ENCODE assay signal across 1 cellular context in the genomic region with DNA sequence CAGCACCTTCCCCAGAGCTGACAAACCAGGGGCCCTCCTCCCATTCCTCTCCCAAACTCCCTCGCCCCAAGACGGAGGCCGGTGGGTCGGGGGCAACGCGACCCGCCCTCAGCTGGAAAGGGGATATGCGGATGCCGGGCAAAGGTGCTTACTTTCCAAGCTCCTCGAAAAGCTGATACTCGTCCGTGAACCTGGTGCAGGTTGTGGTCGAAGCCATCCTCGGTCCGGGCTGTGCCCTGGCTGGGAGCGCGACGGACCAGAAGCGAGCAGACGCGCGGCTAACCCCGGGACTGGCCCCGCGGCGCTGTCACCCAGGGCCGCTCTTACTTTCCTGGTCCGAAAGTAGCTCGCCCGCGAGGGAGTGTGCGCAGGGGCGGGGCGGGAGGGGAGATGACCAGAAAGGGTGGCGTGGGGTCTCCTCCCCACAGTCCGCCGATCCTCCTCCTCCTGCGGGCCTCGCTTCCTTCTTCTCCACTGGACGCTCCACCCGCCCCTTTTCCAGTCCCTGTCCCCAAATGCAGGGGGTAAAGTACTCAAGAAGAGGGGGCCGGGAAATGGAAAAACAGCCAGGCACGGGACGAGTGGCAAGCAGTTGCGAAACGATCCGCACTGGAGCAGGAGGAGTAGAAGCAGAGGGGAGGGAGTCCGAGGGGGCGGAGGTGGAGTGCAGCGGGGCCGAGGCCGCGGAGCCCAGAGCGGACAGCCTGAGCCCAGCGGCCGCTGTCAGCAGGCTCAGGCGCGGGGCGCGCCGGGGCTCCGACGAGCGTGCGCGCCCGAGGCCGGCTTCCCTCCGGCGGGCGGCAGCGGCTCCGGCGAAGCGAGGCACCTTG.
TF ChIP-seq lines count a peak whose summit lies in the region.

No MANE protein-coding gene starts in this region.

TF ChIP-seq in HepG2, 621 proteins besides CTCF, POLR2A, EP300 and RAD21 (continued from another document and continues in another):
- TF ChIP-seq EED (CRISPR knock-in tag; IDR thresholded peaks at IDR 0.05), result peak; percentile 15; the same call in 1 of the 2 replicates
- TF ChIP-seq KLF16 (CRISPR knock-in tag; IDR thresholded peaks at IDR 0.05), result peak in 1 of 2 experiments; percentile 33; a peak in 1 of 4 replicates
- peak; percentile 55; the same call in 1 of the 2 replicates for TF ChIP-seq TBX2 (CRISPR knock-in tag; IDR thresholded peaks at IDR 0.05; ENCODE audit: borderline replicate concordance)
- peak; percentile 92 for TF ChIP-seq CEBPB (IDR thresholded peaks at IDR 0.05; ENCODE audit: borderline replicate concordance, low read depth, low read length)
- TF ChIP-seq NCOA5 (CRISPR knock-in tag; IDR thresholded peaks at IDR 0.05), result no peak
- TF ChIP-seq ZNF501 (CRISPR knock-in tag; IDR thresholded peaks at IDR 0.05), result no peak
- no peak for TF ChIP-seq DZIP1 (CRISPR knock-in tag; IDR thresholded peaks at IDR 0.05)
- TF ChIP-seq RFXAP (CRISPR knock-in tag; IDR thresholded peaks at IDR 0.05; ENCODE audit: borderline replicate concordance), result 0 out of 2 replicates have a peak, but pooled peaks have one; percentile 43
- peak; percentile 54; the same call in 1 of the 2 replicates for TF ChIP-seq ZNF777 (CRISPR knock-in tag; IDR thresholded peaks at IDR 0.05)
- TF ChIP-seq ZNF761 (CRISPR knock-in tag; conservative IDR thresholded peaks at IDR 0.05), result no peak
- no peak for TF ChIP-seq HOXD1 (CRISPR knock-in tag; IDR thresholded peaks at IDR 0.05)
- no peak for TF ChIP-seq SOX6 (IDR thresholded peaks at IDR 0.05)
- TF ChIP-seq SOX6 (CRISPR knock-in tag; IDR thresholded peaks at IDR 0.05), result 0 out of 2 replicates have a peak, but pooled peaks have one; percentile 5
- TF ChIP-seq, protein P1, sequence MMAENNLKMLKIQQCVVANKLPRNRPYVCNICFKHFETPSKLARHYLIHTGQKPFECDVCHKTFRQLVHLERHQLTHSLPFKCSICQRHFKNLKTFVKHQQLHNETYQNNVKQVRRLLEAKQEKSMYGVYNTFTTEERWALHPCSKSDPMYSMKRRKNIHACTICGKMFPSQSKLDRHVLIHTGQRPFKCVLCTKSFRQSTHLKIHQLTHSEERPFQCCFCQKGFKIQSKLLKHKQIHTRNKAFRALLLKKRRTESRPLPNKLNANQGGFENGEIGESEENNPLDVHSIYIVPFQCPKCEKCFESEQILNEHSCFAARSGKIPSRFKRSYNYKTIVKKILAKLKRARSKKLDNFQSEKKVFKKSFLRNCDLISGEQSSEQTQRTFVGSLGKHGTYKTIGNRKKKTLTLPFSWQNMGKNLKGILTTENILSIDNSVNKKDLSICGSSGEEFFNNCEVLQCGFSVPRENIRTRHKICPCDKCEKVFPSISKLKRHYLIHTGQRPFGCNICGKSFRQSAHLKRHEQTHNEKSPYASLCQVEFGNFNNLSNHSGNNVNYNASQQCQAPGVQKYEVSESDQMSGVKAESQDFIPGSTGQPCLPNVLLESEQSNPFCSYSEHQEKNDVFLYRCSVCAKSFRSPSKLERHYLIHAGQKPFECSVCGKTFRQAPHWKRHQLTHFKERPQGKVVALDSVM (CRISPR knock-in tag; IDR thresholded peaks at IDR 0.05), result peak; percentile 69; the same call in 1 of the 2 replicates
- TF ChIP-seq, protein P2, sequence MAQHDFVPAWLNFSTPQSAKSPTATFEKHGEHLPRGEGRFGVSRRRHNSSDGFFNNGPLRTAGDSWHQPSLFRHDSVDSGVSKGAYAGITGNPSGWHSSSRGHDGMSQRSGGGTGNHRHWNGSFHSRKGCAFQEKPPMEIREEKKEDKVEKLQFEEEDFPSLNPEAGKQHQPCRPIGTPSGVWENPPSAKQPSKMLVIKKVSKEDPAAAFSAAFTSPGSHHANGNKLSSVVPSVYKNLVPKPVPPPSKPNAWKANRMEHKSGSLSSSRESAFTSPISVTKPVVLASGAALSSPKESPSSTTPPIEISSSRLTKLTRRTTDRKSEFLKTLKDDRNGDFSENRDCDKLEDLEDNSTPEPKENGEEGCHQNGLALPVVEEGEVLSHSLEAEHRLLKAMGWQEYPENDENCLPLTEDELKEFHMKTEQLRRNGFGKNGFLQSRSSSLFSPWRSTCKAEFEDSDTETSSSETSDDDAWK (CRISPR knock-in tag; IDR thresholded peaks at IDR 0.05), result no peak
- TF ChIP-seq IRF1 (CRISPR knock-in tag; IDR thresholded peaks at IDR 0.05; ENCODE audit: low read depth), result no peak
- peak; percentile 31; the same call in 1 of the 2 replicates for TF ChIP-seq HNF4A (CRISPR knock-in tag; IDR thresholded peaks at IDR 0.05)
- no peak for TF ChIP-seq SOX13 (IDR thresholded peaks at IDR 0.05)
- TF ChIP-seq SOX13 (CRISPR knock-in tag; conservative IDR thresholded peaks at IDR 0.05 in 1 of 2, IDR thresholded peaks at IDR 0.05 in 1 of 2), result no peak
- TF ChIP-seq GTF3A (CRISPR knock-in tag; conservative IDR thresholded peaks at IDR 0.05), result 0 out of 2 replicates have a peak, but pooled peaks have one; percentile 95
- peak; percentile 16; the same call in 1 of the 2 replicates for TF ChIP-seq SALL2 (CRISPR knock-in tag; IDR thresholded peaks at IDR 0.05)
- peak; percentile 51 for TF ChIP-seq KMT2B (CRISPR knock-in tag; IDR thresholded peaks at IDR 0.05)
- TF ChIP-seq SMAD3 (CRISPR knock-in tag; IDR thresholded peaks at IDR 0.05), result 0 out of 2 replicates have a peak, but pooled peaks have one; percentile 9
- peak; percentile 38 for TF ChIP-seq AGO2 (optimal IDR thresholded peaks at IDR 0.05; ENCODE audit: low read depth, low read length)
- no peak for TF ChIP-seq ZFAT (CRISPR knock-in tag; conservative IDR thresholded peaks at IDR 0.05)
- TF ChIP-seq ZNF232 (CRISPR knock-in tag; IDR thresholded peaks at IDR 0.05; ENCODE audit: borderline replicate concordance), result no peak
- TF ChIP-seq ZNF629 (CRISPR knock-in tag; conservative IDR thresholded peaks at IDR 0.05), result no peak
- TF ChIP-seq FOXO1 (CRISPR knock-in tag; IDR thresholded peaks at IDR 0.05), result no peak
- peak; percentile 83; the same call in 1 of the 2 replicates for TF ChIP-seq ZNF556 (CRISPR knock-in tag; IDR thresholded peaks at IDR 0.05; ENCODE audit: borderline replicate concordance)
- 0 out of 2 replicates have a peak, but pooled peaks have one; percentile 12 for TF ChIP-seq ZNF609 (CRISPR knock-in tag; IDR thresholded peaks at IDR 0.05; ENCODE audit: borderline replicate concordance)
- no peak for TF ChIP-seq ATRX (CRISPR knock-in tag; IDR thresholded peaks at IDR 0.05; ENCODE audit: borderline replicate concordance)
- TF ChIP-seq ZNF773 (CRISPR knock-in tag; IDR thresholded peaks at IDR 0.05; ENCODE audit: borderline replicate concordance), result 0 out of 2 replicates have a peak, but pooled peaks have one; percentile 33
- peak; percentile 52; the same call in 1 of the 2 replicates for TF ChIP-seq ZNF768 (CRISPR knock-in tag; IDR thresholded peaks at IDR 0.05)
- TF ChIP-seq ZNF383 (CRISPR knock-in tag; IDR thresholded peaks at IDR 0.05; ENCODE audit: borderline replicate concordance), result peak; percentile 12; the same call in 1 of the 2 replicates
- peak; percentile 23 for TF ChIP-seq ZFP90 (CRISPR knock-in tag; IDR thresholded peaks at IDR 0.05; ENCODE audit: borderline replicate concordance)
- TF ChIP-seq, protein P3, sequence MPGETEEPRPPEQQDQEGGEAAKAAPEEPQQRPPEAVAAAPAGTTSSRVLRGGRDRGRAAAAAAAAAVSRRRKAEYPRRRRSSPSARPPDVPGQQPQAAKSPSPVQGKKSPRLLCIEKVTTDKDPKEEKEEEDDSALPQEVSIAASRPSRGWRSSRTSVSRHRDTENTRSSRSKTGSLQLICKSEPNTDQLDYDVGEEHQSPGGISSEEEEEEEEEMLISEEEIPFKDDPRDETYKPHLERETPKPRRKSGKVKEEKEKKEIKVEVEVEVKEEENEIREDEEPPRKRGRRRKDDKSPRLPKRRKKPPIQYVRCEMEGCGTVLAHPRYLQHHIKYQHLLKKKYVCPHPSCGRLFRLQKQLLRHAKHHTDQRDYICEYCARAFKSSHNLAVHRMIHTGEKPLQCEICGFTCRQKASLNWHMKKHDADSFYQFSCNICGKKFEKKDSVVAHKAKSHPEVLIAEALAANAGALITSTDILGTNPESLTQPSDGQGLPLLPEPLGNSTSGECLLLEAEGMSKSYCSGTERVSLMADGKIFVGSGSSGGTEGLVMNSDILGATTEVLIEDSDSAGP (CRISPR knock-in tag; IDR thresholded peaks at IDR 0.05; ENCODE audit: borderline replicate concordance), result peak; percentile 40; the same call in 1 of the 2 replicates
- peak; percentile 28 for TF ChIP-seq RBM39 (IDR thresholded peaks at IDR 0.05; ENCODE audit: low read depth, low read length, poor library complexity, severe bottlenecking)
- TF ChIP-seq SETDB1 (CRISPR knock-in tag; IDR thresholded peaks at IDR 0.05; ENCODE audit: borderline replicate concordance), result no peak
- no peak for TF ChIP-seq GRHL1 (CRISPR knock-in tag; conservative IDR thresholded peaks at IDR 0.05)
- TF ChIP-seq ATF2 (CRISPR knock-in tag; IDR thresholded peaks at IDR 0.05), result peak; percentile 16; the same call in 1 of the 2 replicates
- peak; percentile 44; the same call in 1 of the 2 replicates for TF ChIP-seq ZNF605 (CRISPR knock-in tag; IDR thresholded peaks at IDR 0.05)
